In the genomic region with DNA sequence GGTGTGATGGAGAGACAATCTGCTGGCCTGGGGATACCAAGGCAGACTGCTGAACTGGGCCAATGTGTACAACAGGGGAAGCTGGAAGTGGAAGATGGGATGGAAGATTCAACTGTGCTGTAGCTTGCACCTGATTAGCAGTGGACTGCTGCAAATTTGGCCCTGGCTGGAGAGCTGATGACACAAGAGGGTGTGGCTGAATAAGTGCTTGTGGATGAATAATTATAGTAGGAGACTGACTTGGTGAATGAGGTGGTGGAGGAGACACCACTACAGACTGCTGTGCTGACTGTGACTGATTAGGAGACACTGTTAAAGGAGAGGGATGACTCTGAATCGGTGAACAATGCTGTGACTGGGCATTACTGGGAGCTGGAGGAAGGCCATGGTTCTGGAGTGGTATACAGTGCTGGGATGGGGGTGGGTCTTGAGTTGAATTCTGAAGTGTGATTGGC, we compare ENCODE assay signal across 8 cellular contexts. TPM values are rescaled to one million over a fixed set of nuclear protein-coding genes. Genes with fewer than 3 reads are reported as not detected.
DNase-seq lines count a peak whose midpoint lies in the region; ATAC-seq, FAIRE-seq and TF ChIP-seq lines count a peak whose summit lies in the region.

No MANE protein-coding gene starts in this region.

- no peak overlapping the region for H3K4me3 Mint-ChIP-seq in Calu3 (ENCODE audit: low read depth, unreplicated experiment)

- no peak for TF ChIP-seq POLR2A in right lobe of liver (IDR thresholded peaks at IDR 0.05)

- no peak overlapping the region for H2AFZ ChIP-seq in SU-DHL-6 (ENCODE audit: low read depth, low read length, severe bottlenecking)

- H3K9me3 Mint-ChIP-seq in Calu3 (ENCODE audit: low read depth, unreplicated experiment) = no peaks in the 10 kb centered on the region

- H3K36me3 Mint-ChIP-seq in Calu3 (ENCODE audit: insufficient read depth, unreplicated experiment) = peaks cover 35% of the 10 kb centered on the region

- no peak overlapping the region for H3K4me3 ChIP-seq in SU-DHL-6 (ENCODE audit: insufficient read depth, low read length, poor library complexity, severe bottlenecking)
- no peak overlapping the region for H3K4me3 ChIP-seq in right lobe of liver

- H3K27me3 ChIP-seq in SU-DHL-6 (ENCODE audit: low read length) (no peaks in the 10 kb centered on the region), right lobe of liver (no peaks in the 10 kb centered on the region)

- no peak for FAIRE-seq in GM19239 (lab: Jason Lieb, UNC)

- 88% methylated on average over 1 of the region's 1 CpG for WGBS in right lobe of liver (ENCODE audit: insufficient coverage, low coverage, low lambda C conversion rate, missing lambda C conversion rate)

- H3K4me1 ChIP-seq in right lobe of liver = no peaks in the 10 kb centered on the region

- H3K27ac ChIP-seq in SU-DHL-6 (ENCODE audit: low read depth, low read length) = peak overlapping the region; percentile 84
- no peak overlapping the region for H3K27ac ChIP-seq in right lobe of liver

- CTCF ChIA-PET in Calu3 (lab: Charles Lee) = interaction anchor here (0.5 to 1.2 kb wide), 2 partner anchors 10 to 17 kb away, joined by 3 to 4 read pairs; no protein-coding TSS in a partner anchor

- no peak for DNase-seq in Calu3
- no peak for DNase-seq in right lobe of liver
- DNase-seq in cortex of kidney (lab: John Stamatoyannopoulos, UW) = no peak
- DNase-seq in head of caudate nucleus = no peak
- DNase-seq in GM19239 (ENCODE audit: insufficient read length, low spot score) = no peak

- no peak overlapping the region for H3K9ac ChIP-seq in SU-DHL-6 (ENCODE audit: low read length)

- H3K27me3 Mint-ChIP-seq in Calu3 (ENCODE audit: unreplicated experiment) = no peaks in the 10 kb centered on the region

- H3K9me3 ChIP-seq in SU-DHL-6 (ENCODE audit: insufficient read depth, low read length) = no peaks in the 10 kb centered on the region
- H3K9me3 ChIP-seq in right lobe of liver = no peaks in the 10 kb centered on the region

- H3K4me2 ChIP-seq in SU-DHL-6 (ENCODE audit: low read depth, low read length, poor library complexity, severe bottlenecking) = peak overlapping the region; percentile 56

- intact Hi-C loops in Calu3 (cut with micrococcal nuclease; ENCODE audit: unreplicated experiment) = no loop called here
- intact Hi-C loops in right lobe of liver (cut with DNase I) = no loop called here
- intact Hi-C loops in head of caudate nucleus (cut with DNase I) = no loop called here

- no peaks in the 10 kb centered on the region for H4K20me1 ChIP-seq in SU-DHL-6 (ENCODE audit: low read depth, low read length)

- peaks cover 10% of the 10 kb centered on the region for H3K4me1 Mint-ChIP-seq in Calu3 (ENCODE audit: low read depth, unreplicated experiment)

- H3K79me2 ChIP-seq in SU-DHL-6 (ENCODE audit: insufficient read depth, low read length) = peaks cover 11% of the 10 kb centered on the region; the same call in 1 of the 2 replicates

- no peaks in the 10 kb centered on the region for H3K9me2 ChIP-seq in SU-DHL-6 (replicated peaks; ENCODE audit: insufficient read depth, low read length)

- TF ChIP-seq CTCF in Calu3 (IDR thresholded peaks at IDR 0.05; ENCODE audit: unreplicated experiment) (no peak), SU-DHL-6 (IDR thresholded peaks at IDR 0.05; ENCODE audit: insufficient read depth, low read length, poor library complexity, severe bottlenecking) (no peak), right lobe of liver (IDR thresholded peaks at IDR 0.05) (no peak)

- H3F3A ChIP-seq in SU-DHL-6 (ENCODE audit: insufficient read depth) = peaks cover 45% of the 10 kb centered on the region

- H3K36me3 ChIP-seq in SU-DHL-6 (ENCODE audit: low read length) (peaks cover 24% of the 10 kb centered on the region; the same call in 1 of the 2 replicates), right lobe of liver (peaks cover 0 to 32% (median 8%) of the 10 kb centered on the region in 4 donors)

- BruUV-seq in Calu3 (replicated peaks; lab: Mats Ljungman, UMichigan) = TSS peak; percentile 50

- peak overlapping the region; percentile 6 for H3K27ac Mint-ChIP-seq in Calu3 (ENCODE audit: unreplicated experiment)

- ATAC-seq in GM19351 (IDR thresholded peaks at IDR 0.05; ENCODE audit: unreplicated experiment) = peak; percentile 59
- ATAC-seq in HG03159 (IDR thresholded peaks at IDR 0.05; ENCODE audit: unreplicated experiment) = peak; percentile 51
- peak in 3 of 4 donors; percentile 26 to 44 (median 28) for ATAC-seq in right lobe of liver

RNA-seq across cellular contexts. Expression of gene PHC3, which starts 52.5 kb away (rescaled TPM):
- 113 and 118 TPM in 2 replicates for total RNA-seq in Calu3 (2022)
- total RNA-seq in right lobe of liver = 10 to 100 TPM; 20.0 to 32.6 (median 23.5) TPM
